In genomic region chr15:88871313-88871712, GRCh38 we compare ENCODE assay signal across 9 cellular contexts. TPM values are rescaled to one million over a fixed set of nuclear protein-coding genes. Genes with fewer than 3 reads are reported as not detected.
"Had no signal": no experiment of that assay in that cellular context is flagged by ENCODE, and none has a peak within 500 bp of the region (broad histone marks: within the 10 kb centered on the region; RNA-seq: fewer than 3 reads in every experiment).

No MANE protein-coding gene starts in this region.

- ATAC-seq: HCT116, HepG2 had no signal

- H2AFZ ChIP-seq: GM23248 had no signal

- H3K4me3 Mint-ChIP-seq: HFFc6, IgD-negative memory B cell had no signal

- H3K4me3 ChIP-seq: GM23248, HAP-1 had no signal

- H3K9me3 Mint-ChIP-seq: HFFc6, IgD-negative memory B cell had no signal

- DNase-seq: GM23248, GOT3, H7, HFFc6 had no signal

- H3K4me1 ChIP-seq: HAP-1 had no signal

- H3K4me1 Mint-ChIP-seq: IgD-negative memory B cell had no signal

- H3K27ac Mint-ChIP-seq: HFFc6, IgD-negative memory B cell had no signal

- H3K27ac ChIP-seq: GM23248, HL-60 had no signal

- H3K9ac ChIP-seq: GM23248 had no signal

- H3K36me3 ChIP-seq: HAP-1 had no signal

RNA-seq across cellular contexts. Expression of gene HAPLN3, which starts 24.0 kb away (rescaled TPM):
- total RNA-seq: HepG2 had no signal
